14 cellular contexts compared by ENCODE assay signal in genomic region chr11:72700026-72700610, GRCh38. TPM values are rescaled to one million over a fixed set of nuclear protein-coding genes. Genes with fewer than 3 reads are reported as not detected.
A peak's percentile ranks its signal among the peaks of the same experiment; 100 is the strongest.
DNase-seq lines count a peak whose midpoint lies in the region; ATAC-seq and TF ChIP-seq lines count a peak whose summit lies in the region.
"Had no signal": no experiment of that assay in that cellular context is flagged by ENCODE, and none has a peak within 500 bp of the region (broad histone marks: within the 10 kb centered on the region; RNA-seq: fewer than 3 reads in every experiment).

No MANE protein-coding gene starts in this region.

- peaks cover 41% of the 10 kb centered on the region for H3K4me1 Mint-ChIP-seq in nephron

- DNase-seq in EH (ENCODE audit: low read depth) = peak; percentile 74
- DNase-seq in MG63 = peak; percentile 57
- DNase-seq in choroid plexus epithelial cell (ENCODE audit: low read depth) = peak; percentile 38
- DNase-seq in NCI-H128 (lab: John Stamatoyannopoulos, UW; ENCODE audit: unreplicated experiment) = no peak
- no peak for DNase-seq in DMS79 (lab: John Stamatoyannopoulos, UW)
- DNase-seq in NCI-H1694 (lab: John Stamatoyannopoulos, UW) = no peak
- DNase-seq: DMS 273 treated with DMSO at 0.1 percent for 48 hours, left colon, NCI-H446, stomach had no signal

- H3K27me3 Mint-ChIP-seq in nephron (ENCODE audit: low read depth) = no peaks in the 10 kb centered on the region

- TF ChIP-seq POLR2A in GM18505 (IDR thresholded peaks at IDR 0.05; ENCODE audit: borderline replicate concordance, extremely low read depth, insufficient read depth, insufficient read length) = no peak

- no peak for ATAC-seq in GM18505 (IDR thresholded peaks at IDR 0.05; ENCODE audit: unreplicated experiment)
- ATAC-seq: left colon, Right ventricle myocardium inferior had no signal

- no peak overlapping the region for H3K4me3 ChIP-seq in MG63
- no peak overlapping the region for H3K4me3 ChIP-seq in choroid plexus epithelial cell (ENCODE audit: low read depth, low read length)
- H3K4me3 ChIP-seq: stomach had no signal

- peak overlapping the region; percentile 17 to 99 (median 72) for H3K27ac Mint-ChIP-seq in nephron

- H3K9me3 ChIP-seq in MG63 = no peaks in the 10 kb centered on the region
- H3K9me3 ChIP-seq: stomach had no signal

- peak overlapping the region; percentile 64 to 79 (median 77) for H3K4me3 Mint-ChIP-seq in nephron

- no peak for TF ChIP-seq CTCF in choroid plexus epithelial cell (conservative IDR thresholded peaks at IDR 0.05; ENCODE audit: low read depth, low read length)
- TF ChIP-seq CTCF in nephron (IDR thresholded peaks at IDR 0.05; ENCODE audit: unreplicated experiment in 3 of 3) = no peak

- H3K9me3 Mint-ChIP-seq in nephron = no peaks in the 10 kb centered on the region

- peaks cover 18% of the 10 kb centered on the region for H3K36me3 ChIP-seq in MG63

- peaks cover 37% of the 10 kb centered on the region for H3K36me3 Mint-ChIP-seq in nephron (ENCODE audit: low read depth)

- no peaks in the 10 kb centered on the region for H3K27me3 ChIP-seq in MG63
- H3K27me3 ChIP-seq: stomach had no signal

RNA-seq across cellular contexts. Expression of gene PDE2A, which starts 25.9 kb away (rescaled TPM):
- not detected in 2 replicates for total RNA-seq in MG63 (2014; rRNA removed; shearing (Covaris generic); ENCODE audit: low replicate concordance)
- total RNA-seq: osteocyte had no signal

RNA-seq across cellular contexts. Expression of gene ARAP1, which starts 52.1 kb away (rescaled TPM):
- 55.6 and 92.4 TPM in 2 replicates for total RNA-seq in MG63 (2014; rRNA removed; shearing (Covaris generic); ENCODE audit: low replicate concordance)

Comparison
In these comparisons a context has a peak if more than half of its experiments do, and no peak if none do; other contexts are left out.
1. DNase-seq: peak in EH (single experiment), MG63 (single experiment) and choroid plexus epithelial cell (single experiment); none in NCI-H128 (single experiment), DMS79 (single experiment) and NCI-H1694 (single experiment).